ENCODE assay signal across 8 cellular contexts in genomic region chr17:42153919-42154491, GRCh38. TPM values are rescaled to one million over a fixed set of nuclear protein-coding genes. Genes with fewer than 3 reads are reported as not detected.
A peak's percentile ranks its signal among the peaks of the same experiment; 100 is the strongest.
DNase-seq lines count a peak whose midpoint lies in the region; ATAC-seq, FAIRE-seq and TF ChIP-seq lines count a peak whose summit lies in the region.

No MANE protein-coding gene starts in this region.

- no peak for TF ChIP-seq RAD21 in HepG2 (CRISPR knock-in tag; IDR thresholded peaks at IDR 0.05)

- H3K4me2 ChIP-seq in Karpas-422 (ENCODE audit: low read depth, low read length, poor library complexity, severe bottlenecking), result peak overlapping the region; percentile 97
- peak overlapping the region; percentile 94 for H3K4me2 ChIP-seq in HepG2 (ENCODE audit: low read depth, low read length)

- no peaks in the 10 kb centered on the region for H3K27me3 ChIP-seq in CD4-positive, CD25-positive, alpha-beta regulatory T cell (ENCODE audit: control insufficient read depth, insufficient read depth, low read length)
- H3K27me3 ChIP-seq in Karpas-422 (ENCODE audit: low read length), result no peaks in the 10 kb centered on the region
- no peaks in the 10 kb centered on the region; a peak in 1 of 5 replicates for H3K27me3 ChIP-seq in HepG2 (ENCODE audit: control insufficient read depth in 1 of 2, insufficient read depth in 2 of 2, low read length in 2 of 2)
- H3K27me3 ChIP-seq in upper lobe of left lung, result no peaks in the 10 kb centered on the region

- H3K27me3 Mint-ChIP-seq in CD4-positive, CD25-positive, alpha-beta regulatory T cell, result no peaks in the 10 kb centered on the region

- FAIRE-seq in HepG2 (lab: Jason Lieb, UNC), result no peak
- FAIRE-seq in D721Med (lab: Jason Lieb, UNC), result no peak

- H2AFZ ChIP-seq in Karpas-422 (ENCODE audit: low read length) (no peak overlapping the region), HepG2 (ENCODE audit: low read length) (no peak overlapping the region)

- TF ChIP-seq EP300 in HepG2 (IDR thresholded peaks at IDR 0.05; ENCODE audit: low read depth in 2 of 2, low read length in 2 of 2) (no peak), HepG2 (CRISPR knock-in tag; IDR thresholded peaks at IDR 0.05; ENCODE audit: borderline replicate concordance) (no peak), upper lobe of left lung (IDR thresholded peaks at IDR 0.05) (no peak)

- peaks cover 8% of the 10 kb centered on the region for H3K36me3 Mint-ChIP-seq in CD4-positive, CD25-positive, alpha-beta regulatory T cell

- CTCF ChIA-PET in HepG2 (lab: Yijun Ruan, JAX; ENCODE audit: low intra/inter-chr PET ratio, low total read pairs), result no interaction called here

- peak in 1 of 3 donors; percentile 24 for DNase-seq in CD4-positive, CD25-positive, alpha-beta regulatory T cell
- DNase-seq in Karpas-422 (peak; percentile 66), astrocyte of the spinal cord (ENCODE audit: low read depth, low spot score) (peak; percentile 4), HepG2 (ENCODE audit: low spot score) (peak; percentile 71), upper lobe of left lung (no peak), D721Med (ENCODE audit: insufficient read length, low spot score) (no peak)

- BruUV-seq in HepG2 (replicated peaks; lab: Mats Ljungman, UMichigan), result no TSS peak

- H3K4me3 ChIP-seq in CD4-positive, CD25-positive, alpha-beta regulatory T cell (ENCODE audit: low read depth, low read length), result peak overlapping the region; percentile 95
- H3K4me3 ChIP-seq in Karpas-422 (ENCODE audit: low read length) (peak overlapping the region; percentile 89), astrocyte of the spinal cord (ENCODE audit: low read depth, low read length) (peak overlapping the region; percentile 96), HepG2 (replicated peaks in 1 of 3; ENCODE audit: insufficient read depth in 1 of 3, low read depth in 2 of 3, low read length in 3 of 3) (peak overlapping the region; percentile 95 to 100 (median 97)), upper lobe of left lung (peak overlapping the region; percentile 77 to 97 (median 94))

- POLR2A ChIA-PET in HepG2 (lab: Yijun Ruan, JAX), result interaction anchor here (0.5 to 2.6 kb wide), 21 partner anchors 9 to 466 kb away, joined by 3 to 20 read pairs (median 4); partner anchors contain the start of genes DHX58, DNAJC7, GHDC and KAT2A

- TF ChIP-seq POLR2A in HepG2 (IDR thresholded peaks at IDR 0.05; ENCODE audit: insufficient read depth in 1 of 2, low read depth in 2 of 2, low read length in 2 of 2) (no peak; a peak in 1 of 4 replicates), upper lobe of left lung (IDR thresholded peaks at IDR 0.05) (no peak)

- peaks cover 22% of the 10 kb centered on the region; the same call in 1 of the 2 replicates for H4K20me1 ChIP-seq in Karpas-422 (ENCODE audit: insufficient read depth, low read depth, low read length)
- H4K20me1 ChIP-seq in HepG2 (ENCODE audit: insufficient read depth, low read length), result peaks cover 5% of the 10 kb centered on the region; the same call in 1 of the 2 replicates

- H3K9ac ChIP-seq in Karpas-422 (ENCODE audit: low read length) (peak overlapping the region; percentile 93), HepG2 (ENCODE audit: insufficient read depth, low read depth, low read length) (peak overlapping the region; percentile 94)

- H3K9me3 ChIP-seq in CD4-positive, CD25-positive, alpha-beta regulatory T cell (ENCODE audit: control insufficient read depth in 2 of 2, low read length in 2 of 2), result no peaks in the 10 kb centered on the region
- no peaks in the 10 kb centered on the region for H3K9me3 ChIP-seq in Karpas-422 (ENCODE audit: low read length)
- no peaks in the 10 kb centered on the region for H3K9me3 ChIP-seq in HepG2 (ENCODE audit: low read length)
- no peaks in the 10 kb centered on the region for H3K9me3 ChIP-seq in upper lobe of left lung

- WGBS in HepG2 (ENCODE audit: low lambda C conversion rate), result 2% methylated on average over 10 of the region's 10 CpGs
- 11 to 12% methylated on average over 10 of the region's 10 CpGs for WGBS in upper lobe of left lung, 2 donors

- H3K79me2 ChIP-seq in Karpas-422 (ENCODE audit: low read length), result peaks cover 55% of the 10 kb centered on the region
- peaks cover 52% of the 10 kb centered on the region for H3K79me2 ChIP-seq in HepG2 (ENCODE audit: insufficient read depth, low read length)

- H3K9me3 Mint-ChIP-seq in CD4-positive, CD25-positive, alpha-beta regulatory T cell, result peaks cover 0 to 2% (median 0%) of the 10 kb centered on the region in 7 donors

- peaks cover 4 to 51% (median 29%) of the 10 kb centered on the region in 4 donors for H3K4me1 Mint-ChIP-seq in CD4-positive, CD25-positive, alpha-beta regulatory T cell

- peaks cover 37% of the 10 kb centered on the region for H3K4me1 ChIP-seq in CD4-positive, CD25-positive, alpha-beta regulatory T cell (ENCODE audit: control insufficient read depth, insufficient read depth, low read length, poor library complexity, severe bottlenecking)
- peaks cover 23% of the 10 kb centered on the region for H3K4me1 ChIP-seq in Karpas-422 (ENCODE audit: low read length)
- H3K4me1 ChIP-seq in HepG2 (ENCODE audit: insufficient read depth, low read length), result peaks cover 48% of the 10 kb centered on the region
- peaks cover 30 to 45% (median 36%) of the 10 kb centered on the region in 4 donors for H3K4me1 ChIP-seq in upper lobe of left lung

- peaks cover 15% of the 10 kb centered on the region for H3K36me3 ChIP-seq in CD4-positive, CD25-positive, alpha-beta regulatory T cell (ENCODE audit: control insufficient read depth, insufficient read depth, low read length)
- H3K36me3 ChIP-seq in Karpas-422 (ENCODE audit: insufficient read depth, low read length) (no peaks in the 10 kb centered on the region; the same call in 1 of the 2 replicates), HepG2 (replicated peaks in 1 of 2; ENCODE audit: control insufficient read depth in 1 of 2, insufficient read depth in 2 of 2, low read length in 2 of 2) (peaks cover 1 to 8% of the 10 kb centered on the region in 2 experiments; a peak in 2 of 5 replicates), upper lobe of left lung (peaks cover 0 to 30% (median 3%) of the 10 kb centered on the region in 4 donors)

- H3K9me2 ChIP-seq in Karpas-422 (replicated peaks; ENCODE audit: insufficient read depth, low read length), result no peaks in the 10 kb centered on the region

- intact Hi-C loops in HepG2 (cut with micrococcal nuclease; ENCODE audit: unreplicated experiment), result no loop called here

- peak overlapping the region; percentile 84 for H3K27ac ChIP-seq in CD4-positive, CD25-positive, alpha-beta regulatory T cell (ENCODE audit: insufficient read depth, low read length, poor library complexity, severe bottlenecking)
- H3K27ac ChIP-seq in Karpas-422 (ENCODE audit: low read length), result peak overlapping the region; percentile 33; the same call in 1 of the 2 replicates
- peak overlapping the region; percentile 71 for H3K27ac ChIP-seq in HepG2 (ENCODE audit: extremely low read length, insufficient read depth, low read length)
- peak overlapping the region; percentile 86 to 95 (median 93) for H3K27ac ChIP-seq in upper lobe of left lung

- TF ChIP-seq CTCF in astrocyte of the spinal cord (IDR thresholded peaks at IDR 0.05; ENCODE audit: low read depth, low read length), result no peak
- TF ChIP-seq CTCF in HepG2 (CRISPR knock-in tag; IDR thresholded peaks at IDR 0.05), result no peak; the same call in 1 of the 2 replicates
- no peak for TF ChIP-seq CTCF in upper lobe of left lung (IDR thresholded peaks at IDR 0.05)
- TF ChIP-seq CTCF in D721Med (IDR thresholded peaks at IDR 0.05; ENCODE audit: insufficient read depth, missing control alignments), result no peak

- H3K27ac Mint-ChIP-seq in CD4-positive, CD25-positive, alpha-beta regulatory T cell, result peak overlapping the region; percentile 94 to 98 (median 95)

- peak overlapping the region; percentile 95 for H3K4me3 Mint-ChIP-seq in CD4-positive, CD25-positive, alpha-beta regulatory T cell

- in situ Hi-C loops in astrocyte of the spinal cord (cut with HindIII; ENCODE audit: low sequenced_read_pairs) (no loop called here), HepG2 (cut with HindIII; ENCODE audit: extremely low pct_ligation_motif_present, low pct_unique_long_range_greater_than_20kb) (no loop called here)

- ATAC-seq in CD4-positive, CD25-positive, alpha-beta regulatory T cell (ENCODE audit: low read depth in 2 of 2), result no peak
- ATAC-seq in HepG2, result peak; percentile 39
- ATAC-seq in upper lobe of left lung (ENCODE audit: low FRiP score in 2 of 2), result peak in 1 of 2 donors; percentile 19
- no peak for ATAC-seq in GM21825 (IDR thresholded peaks at IDR 0.05; ENCODE audit: unreplicated experiment)
- no peak for ATAC-seq in HG02981 (IDR thresholded peaks at IDR 0.05; ENCODE audit: unreplicated experiment)

RNA-seq across cellular contexts. Expression of gene RAB5C, which starts 0.8 kb away (rescaled TPM):
- total RNA-seq in CD4-positive, CD25-positive, alpha-beta regulatory T cell, result 93.7 TPM
- 10 to 100 TPM; 56.0 to 98.5 (median 69.9) TPM for polyA plus RNA-seq in CD4-positive, CD25-positive, alpha-beta regulatory T cell
- 56.9 and 59.5 TPM in 2 replicates for total RNA-seq in Karpas-422 (2014; rRNA removed; shearing (Covaris generic); ENCODE audit: low replicate concordance)
- 110 and 136 TPM in 2 replicates for total RNA-seq in HepG2 (2016; rRNA removed; fragmentation: Illumina TruSeq; extraction: Trizol)
- total RNA-seq in HepG2 (2016; cell fraction: cytosol; rRNA removed; fragmentation: Illumina TruSeq; extraction: Trizol; ENCODE audit: low read depth), result 61.7 and 72.3 TPM in 2 replicates
- total RNA-seq in HepG2 (2016; cell fraction: insoluble cytoplasmic fraction; rRNA removed; fragmentation: Illumina TruSeq; extraction: Trizol), result 112 and 128 TPM in 2 replicates
- 97.4 and 130 TPM in 2 replicates for total RNA-seq in HepG2 (2016; cell fraction: membrane; rRNA removed; fragmentation: Illumina TruSeq; extraction: Trizol)
- total RNA-seq in HepG2 (2016; cell fraction: nucleus; rRNA removed; fragmentation: Illumina TruSeq; extraction: Trizol), result 58.3 and 58.4 TPM in 2 replicates
- 123 and 129 TPM in 2 replicates for polyA plus RNA-seq in HepG2 (2011; rRNA removed)
- 151 and 173 TPM in 2 replicates for polyA plus RNA-seq in HepG2 (2011; cell fraction: cytosol; rRNA removed)
- polyA plus RNA-seq in HepG2 (2011; cell fraction: nucleus; rRNA removed), result 63.1 and 63.8 TPM in 2 replicates
- polyA plus RNA-seq in HepG2 (2012), result 88.1 and 94.6 TPM in 2 replicates
- polyA plus RNA-seq in HepG2 (2016; cell fraction: cytosol; fragmentation: Illumina TruSeq; extraction: Trizol; ENCODE audit: low read depth), result 121 and 161 TPM in 2 replicates
- 256 and 287 TPM in 2 replicates for polyA plus RNA-seq in HepG2 (2016; cell fraction: insoluble cytoplasmic fraction; fragmentation: Illumina TruSeq; extraction: Trizol; ENCODE audit: low read depth)
- polyA plus RNA-seq in HepG2 (2016; cell fraction: membrane; fragmentation: Illumina TruSeq; extraction: Trizol; ENCODE audit: low read depth), result 158 and 192 TPM in 2 replicates
- polyA plus RNA-seq in HepG2 (2016; cell fraction: nucleus; fragmentation: Illumina TruSeq; extraction: Trizol; ENCODE audit: insufficient read depth, low read depth), result 155 and 165 TPM in 2 replicates
- polyA minus RNA-seq in HepG2 (2011; rRNA and poly(A)+ RNA removed; ENCODE audit: low replicate concordance), result 69.9 and 105 TPM in 2 replicates
- 30.2 and 31.4 TPM in 2 replicates for polyA minus RNA-seq in HepG2 (2011; cell fraction: cytosol; rRNA and poly(A)+ RNA removed)
- polyA minus RNA-seq in HepG2 (2011; cell fraction: nucleus; rRNA and poly(A)+ RNA removed), result 15.9 and 19.8 TPM in 2 replicates
- 100 to 1,000 TPM in 3 of 6 donors, 10 to 100 TPM in 3; 57.6 to 183 (median 133) TPM for total RNA-seq in upper lobe of left lung

RNA-seq across cellular contexts. Expression of gene KCNH4, which starts 26.9 kb away (rescaled TPM):
- total RNA-seq in CD4-positive, CD25-positive, alpha-beta regulatory T cell, result 0.47 TPM
- polyA plus RNA-seq in CD4-positive, CD25-positive, alpha-beta regulatory T cell, result not detected
- 0.04 TPM in 1 of 2 replicates, not detected in the other for total RNA-seq in Karpas-422 (2014; rRNA removed; shearing (Covaris generic); ENCODE audit: low replicate concordance)
- total RNA-seq in HepG2 (2016; rRNA removed; fragmentation: Illumina TruSeq; extraction: Trizol), result 0.09 TPM in 1 of 2 replicates, not detected in the other
- 0.09 TPM in 1 of 2 replicates, not detected in the other for total RNA-seq in HepG2 (2016; cell fraction: cytosol; rRNA removed; fragmentation: Illumina TruSeq; extraction: Trizol; ENCODE audit: low read depth)
- total RNA-seq in HepG2 (2016; cell fraction: insoluble cytoplasmic fraction; rRNA removed; fragmentation: Illumina TruSeq; extraction: Trizol), result 0.06 TPM in 1 of 2 replicates, not detected in the other
- total RNA-seq in HepG2 (2016; cell fraction: membrane; rRNA removed; fragmentation: Illumina TruSeq; extraction: Trizol), result 0.06 and 0.10 TPM in 2 replicates
- total RNA-seq in HepG2 (2016; cell fraction: nucleus; rRNA removed; fragmentation: Illumina TruSeq; extraction: Trizol), result 0.09 TPM in 1 of 2 replicates, not detected in the other
- 0.01 and 0.04 TPM in 2 replicates for polyA plus RNA-seq in HepG2 (2011; rRNA removed)
- 0.03 and 0.04 TPM in 2 replicates for polyA plus RNA-seq in HepG2 (2011; cell fraction: cytosol; rRNA removed)
- polyA plus RNA-seq in HepG2 (2011; cell fraction: nucleus; rRNA removed), result 0.19 and 0.34 TPM in 2 replicates
- polyA plus RNA-seq in HepG2 (2012), result 0.03 TPM in 1 of 2 replicates, not detected in the other
- 0.18 and 0.19 TPM in 2 replicates for polyA plus RNA-seq in HepG2 (2016; cell fraction: cytosol; fragmentation: Illumina TruSeq; extraction: Trizol; ENCODE audit: low read depth)
- 0.08 TPM in 2 replicates for polyA plus RNA-seq in HepG2 (2016; cell fraction: insoluble cytoplasmic fraction; fragmentation: Illumina TruSeq; extraction: Trizol; ENCODE audit: low read depth)
- 0.15 and 0.30 TPM in 2 replicates for polyA plus RNA-seq in HepG2 (2016; cell fraction: membrane; fragmentation: Illumina TruSeq; extraction: Trizol; ENCODE audit: low read depth)
- polyA plus RNA-seq in HepG2 (2016; cell fraction: nucleus; fragmentation: Illumina TruSeq; extraction: Trizol; ENCODE audit: insufficient read depth, low read depth), result 0.19 and 0.20 TPM in 2 replicates
- polyA minus RNA-seq in HepG2 (2011; rRNA and poly(A)+ RNA removed; ENCODE audit: low replicate concordance), result 0.24 TPM in 1 of 2 replicates, not detected in the other
- not detected in 2 replicates for polyA minus RNA-seq in HepG2 (2011; cell fraction: cytosol; rRNA and poly(A)+ RNA removed)
- polyA minus RNA-seq in HepG2 (2011; cell fraction: nucleus; rRNA and poly(A)+ RNA removed), result not detected in 2 replicates
- total RNA-seq in upper lobe of left lung, result under 1 TPM in 2 of 6 donors, not detected in 4; under 0.01 to 0.27 TPM

RNA-seq across cellular contexts. Expression of gene HCRT, which starts 31.2 kb away (rescaled TPM):
- not detected for total RNA-seq in CD4-positive, CD25-positive, alpha-beta regulatory T cell
- polyA plus RNA-seq in CD4-positive, CD25-positive, alpha-beta regulatory T cell, result not detected
- not detected in 2 replicates for total RNA-seq in Karpas-422 (2014; rRNA removed; shearing (Covaris generic); ENCODE audit: low replicate concordance)
- total RNA-seq in HepG2 (2016; rRNA removed; fragmentation: Illumina TruSeq; extraction: Trizol) (not detected in 2 replicates), upper lobe of left lung (not detected)
- total RNA-seq in HepG2 (2016; cell fraction: cytosol; rRNA removed; fragmentation: Illumina TruSeq; extraction: Trizol; ENCODE audit: low read depth), result not detected in 2 replicates
- total RNA-seq in HepG2 (2016; cell fraction: insoluble cytoplasmic fraction; rRNA removed; fragmentation: Illumina TruSeq; extraction: Trizol), result not detected in 2 replicates
- not detected in 2 replicates for total RNA-seq in HepG2 (2016; cell fraction: membrane; rRNA removed; fragmentation: Illumina TruSeq; extraction: Trizol)
- not detected in 2 replicates for total RNA-seq in HepG2 (2016; cell fraction: nucleus; rRNA removed; fragmentation: Illumina TruSeq; extraction: Trizol)
- not detected in 2 replicates for polyA plus RNA-seq in HepG2 (2011; rRNA removed)
- not detected in 2 replicates for polyA plus RNA-seq in HepG2 (2011; cell fraction: cytosol; rRNA removed)
- polyA plus RNA-seq in HepG2 (2011; cell fraction: nucleus; rRNA removed), result not detected in 2 replicates
- not detected in 2 replicates for polyA plus RNA-seq in HepG2 (2012)
- 0.36 TPM in 1 of 2 replicates, not detected in the other for polyA plus RNA-seq in HepG2 (2016; cell fraction: cytosol; fragmentation: Illumina TruSeq; extraction: Trizol; ENCODE audit: low read depth)
- not detected in 2 replicates for polyA plus RNA-seq in HepG2 (2016; cell fraction: insoluble cytoplasmic fraction; fragmentation: Illumina TruSeq; extraction: Trizol; ENCODE audit: low read depth)
- not detected in 2 replicates for polyA plus RNA-seq in HepG2 (2016; cell fraction: membrane; fragmentation: Illumina TruSeq; extraction: Trizol; ENCODE audit: low read depth)
- polyA plus RNA-seq in HepG2 (2016; cell fraction: nucleus; fragmentation: Illumina TruSeq; extraction: Trizol; ENCODE audit: insufficient read depth, low read depth), result not detected in 2 replicates
- polyA minus RNA-seq in HepG2 (2011; rRNA and poly(A)+ RNA removed; ENCODE audit: low replicate concordance), result not detected in 2 replicates
- polyA minus RNA-seq in HepG2 (2011; cell fraction: cytosol; rRNA and poly(A)+ RNA removed), result not detected in 2 replicates
- polyA minus RNA-seq in HepG2 (2011; cell fraction: nucleus; rRNA and poly(A)+ RNA removed), result not detected in 2 replicates

RNA-seq across cellular contexts. Expression of gene HSPB9, which starts 31.4 kb away (rescaled TPM):
- total RNA-seq in CD4-positive, CD25-positive, alpha-beta regulatory T cell, result not detected
- under 1 TPM in 2 of 4 donors, not detected in 2; 0.08 to 0.28 TPM for polyA plus RNA-seq in CD4-positive, CD25-positive, alpha-beta regulatory T cell
- 0.29 and 0.37 TPM in 2 replicates for total RNA-seq in Karpas-422 (2014; rRNA removed; shearing (Covaris generic); ENCODE audit: low replicate concordance)
- total RNA-seq in HepG2 (2016; rRNA removed; fragmentation: Illumina TruSeq; extraction: Trizol), result 0.13 and 0.24 TPM in 2 replicates
- not detected in 2 replicates for total RNA-seq in HepG2 (2016; cell fraction: cytosol; rRNA removed; fragmentation: Illumina TruSeq; extraction: Trizol; ENCODE audit: low read depth)
- 0.09 and 0.24 TPM in 2 replicates for total RNA-seq in HepG2 (2016; cell fraction: insoluble cytoplasmic fraction; rRNA removed; fragmentation: Illumina TruSeq; extraction: Trizol)
- total RNA-seq in HepG2 (2016; cell fraction: membrane; rRNA removed; fragmentation: Illumina TruSeq; extraction: Trizol), result 0.14 and 0.19 TPM in 2 replicates
- 0.25 TPM in 1 of 2 replicates, not detected in the other for total RNA-seq in HepG2 (2016; cell fraction: nucleus; rRNA removed; fragmentation: Illumina TruSeq; extraction: Trizol)
- 0.05 and 0.31 TPM in 2 replicates for polyA plus RNA-seq in HepG2 (2011; rRNA removed)
- 0.07 and 0.10 TPM in 2 replicates for polyA plus RNA-seq in HepG2 (2011; cell fraction: cytosol; rRNA removed)
- polyA plus RNA-seq in HepG2 (2011; cell fraction: nucleus; rRNA removed), result 0.66 and 1.2 TPM in 2 replicates
- 0.28 and 0.44 TPM in 2 replicates for polyA plus RNA-seq in HepG2 (2012)
- polyA plus RNA-seq in HepG2 (2016; cell fraction: cytosol; fragmentation: Illumina TruSeq; extraction: Trizol; ENCODE audit: low read depth), result not detected in 2 replicates
- not detected in 2 replicates for polyA plus RNA-seq in HepG2 (2016; cell fraction: insoluble cytoplasmic fraction; fragmentation: Illumina TruSeq; extraction: Trizol; ENCODE audit: low read depth)
- 0.09 and 0.14 TPM in 2 replicates for polyA plus RNA-seq in HepG2 (2016; cell fraction: membrane; fragmentation: Illumina TruSeq; extraction: Trizol; ENCODE audit: low read depth)
- polyA plus RNA-seq in HepG2 (2016; cell fraction: nucleus; fragmentation: Illumina TruSeq; extraction: Trizol; ENCODE audit: insufficient read depth, low read depth), result 0.55 and 0.56 TPM in 2 replicates
- polyA minus RNA-seq in HepG2 (2011; rRNA and poly(A)+ RNA removed; ENCODE audit: low replicate concordance), result 0.22 TPM in 1 of 2 replicates, not detected in the other
- polyA minus RNA-seq in HepG2 (2011; cell fraction: cytosol; rRNA and poly(A)+ RNA removed), result not detected in 2 replicates
- polyA minus RNA-seq in HepG2 (2011; cell fraction: nucleus; rRNA and poly(A)+ RNA removed), result not detected in 2 replicates
- 1 to 10 TPM in 1 of 6 donors, under 1 TPM in 1, not detected in 4; 0.15 to 1.0 TPM for total RNA-seq in upper lobe of left lung

RNA-seq across cellular contexts. Expression of gene KAT2A, which starts 32.8 kb away (rescaled TPM):
- total RNA-seq in CD4-positive, CD25-positive, alpha-beta regulatory T cell, result 26.5 TPM
- 1 to 10 TPM; 2.5 to 5.7 (median 4.4) TPM for polyA plus RNA-seq in CD4-positive, CD25-positive, alpha-beta regulatory T cell
- total RNA-seq in Karpas-422 (2014; rRNA removed; shearing (Covaris generic); ENCODE audit: low replicate concordance), result 26.7 and 34.6 TPM in 2 replicates
- total RNA-seq in HepG2 (2016; rRNA removed; fragmentation: Illumina TruSeq; extraction: Trizol) (20.2 and 29.1 TPM in 2 replicates), upper lobe of left lung (100 to 1,000 TPM in 1 of 6 donors, 10 to 100 TPM in 5; 17.0 to 116 (median 32.5) TPM)
- total RNA-seq in HepG2 (2016; cell fraction: cytosol; rRNA removed; fragmentation: Illumina TruSeq; extraction: Trizol; ENCODE audit: low read depth), result 4.7 and 4.9 TPM in 2 replicates
- total RNA-seq in HepG2 (2016; cell fraction: insoluble cytoplasmic fraction; rRNA removed; fragmentation: Illumina TruSeq; extraction: Trizol), result 16.6 and 30.9 TPM in 2 replicates
- total RNA-seq in HepG2 (2016; cell fraction: membrane; rRNA removed; fragmentation: Illumina TruSeq; extraction: Trizol), result 7.0 and 9.1 TPM in 2 replicates
- total RNA-seq in HepG2 (2016; cell fraction: nucleus; rRNA removed; fragmentation: Illumina TruSeq; extraction: Trizol), result 51.9 and 59.6 TPM in 2 replicates
- polyA plus RNA-seq in HepG2 (2011; rRNA removed), result 90.4 and 126 TPM in 2 replicates
- polyA plus RNA-seq in HepG2 (2011; cell fraction: cytosol; rRNA removed), result 13.5 and 18.5 TPM in 2 replicates
- polyA plus RNA-seq in HepG2 (2011; cell fraction: nucleus; rRNA removed), result 978 and 1,153 TPM in 2 replicates
- 38.7 and 62.0 TPM in 2 replicates for polyA plus RNA-seq in HepG2 (2012)
- polyA plus RNA-seq in HepG2 (2016; cell fraction: cytosol; fragmentation: Illumina TruSeq; extraction: Trizol; ENCODE audit: low read depth), result 3.5 and 4.1 TPM in 2 replicates
- polyA plus RNA-seq in HepG2 (2016; cell fraction: insoluble cytoplasmic fraction; fragmentation: Illumina TruSeq; extraction: Trizol; ENCODE audit: low read depth), result 24.7 and 33.4 TPM in 2 replicates
- 7.9 and 9.2 TPM in 2 replicates for polyA plus RNA-seq in HepG2 (2016; cell fraction: membrane; fragmentation: Illumina TruSeq; extraction: Trizol; ENCODE audit: low read depth)
- polyA plus RNA-seq in HepG2 (2016; cell fraction: nucleus; fragmentation: Illumina TruSeq; extraction: Trizol; ENCODE audit: insufficient read depth, low read depth), result 347 and 353 TPM in 2 replicates
- 33.5 and 71.7 TPM in 2 replicates for polyA minus RNA-seq in HepG2 (2011; rRNA and poly(A)+ RNA removed; ENCODE audit: low replicate concordance)
- 7.8 and 9.6 TPM in 2 replicates for polyA minus RNA-seq in HepG2 (2011; cell fraction: cytosol; rRNA and poly(A)+ RNA removed)
- polyA minus RNA-seq in HepG2 (2011; cell fraction: nucleus; rRNA and poly(A)+ RNA removed), result 54.6 and 61.9 TPM in 2 replicates

Comparison
In these comparisons a context has a peak if more than half of its experiments do, and no peak if none do; other contexts are left out.
1. DNase-seq: peak in Karpas-422 (single experiment), astrocyte of the spinal cord (single experiment) and HepG2 (single experiment); none in upper lobe of left lung (0 of 2) and D721Med (single experiment).
2. H3K27ac ChIP-seq: peak in every context shown above with its lines; median percentile 93 in upper lobe of left lung; 84 in CD4-positive, CD25-positive, alpha-beta regulatory T cell; 71 in HepG2; 33 in Karpas-422.
3. Peak in every context shown above with its lines, with median percentiles within 50 percentile points of each other: H3K4me3 ChIP-seq.